In the genomic region with DNA sequence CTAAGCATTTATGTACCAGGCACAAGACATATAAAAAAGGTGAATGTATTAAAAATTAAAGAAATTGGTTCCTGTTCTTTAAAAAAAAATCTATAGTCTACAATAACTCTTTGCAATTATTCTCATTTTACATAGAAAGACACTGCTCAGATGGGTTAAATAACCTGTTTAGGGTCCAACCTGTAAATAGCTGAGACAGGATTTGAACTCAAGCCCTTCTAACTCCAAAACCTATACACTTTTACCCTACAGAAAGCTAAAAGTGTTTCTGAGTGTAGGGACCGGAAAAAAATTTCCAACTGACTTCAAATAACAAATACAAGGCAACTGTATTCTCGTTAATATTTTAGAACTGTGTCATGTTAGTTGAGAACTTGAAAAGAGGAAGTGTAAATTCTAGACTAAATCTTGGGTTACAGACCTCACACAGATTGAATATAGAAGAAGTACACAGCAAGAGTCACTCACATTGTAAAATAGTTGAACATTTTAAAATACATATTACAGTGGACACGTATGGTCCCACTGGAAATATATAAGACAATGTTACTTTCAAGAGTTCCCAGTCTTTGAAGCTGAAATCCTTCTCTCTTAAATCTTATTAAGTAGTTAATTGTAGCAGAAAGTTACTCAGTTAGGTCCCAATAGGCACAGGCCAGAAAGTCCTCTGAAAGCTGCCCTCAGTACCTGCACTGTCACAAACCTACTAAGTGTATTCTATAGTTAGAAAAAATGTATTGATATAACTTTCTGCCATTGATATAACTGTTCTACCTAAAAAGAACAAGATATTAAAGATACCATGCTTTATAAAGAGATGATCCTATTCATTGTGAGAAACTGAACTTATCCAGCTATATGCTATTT, we compare ENCODE assay signal across 8 cellular contexts. TPM values are rescaled to one million over a fixed set of nuclear protein-coding genes. Genes with fewer than 3 reads are reported as not detected.
DNase-seq lines count a peak whose midpoint lies in the region; ATAC-seq, FAIRE-seq and TF ChIP-seq lines count a peak whose summit lies in the region.

No MANE protein-coding gene starts in this region.

- in situ Hi-C loops in HepG2 (cut with HindIII; ENCODE audit: extremely low pct_ligation_motif_present, low pct_unique_long_range_greater_than_20kb): no loop called here

- H4K20me1 ChIP-seq in HepG2 (ENCODE audit: insufficient read depth, low read length): no peaks in the 10 kb centered on the region

- no peak overlapping the region for H2AFZ ChIP-seq in HepG2 (ENCODE audit: low read length)

- intact Hi-C loops in HepG2 (cut with micrococcal nuclease; ENCODE audit: unreplicated experiment): no loop called here

- no peak overlapping the region for H3K4me3 ChIP-seq in GM12865 (ENCODE audit: low read depth, low read length)
- H3K4me3 ChIP-seq in HepG2 (replicated peaks in 1 of 3; ENCODE audit: insufficient read depth in 1 of 3, low read depth in 2 of 3, low read length in 3 of 3): no peak overlapping the region

- TF ChIP-seq CTCF in GM12865 (IDR thresholded peaks at IDR 0.05; ENCODE audit: insufficient read depth, low read depth, low read length, missing control alignments) (no peak), HepG2 (CRISPR knock-in tag; IDR thresholded peaks at IDR 0.05) (no peak)

- DNase-seq in GM12865 (ENCODE audit: low read depth) (peak; percentile 38), SKM-1 treated with dmso at 0.1 percent for 144 hours (lab: John Stamatoyannopoulos, UW; ENCODE audit: unreplicated experiment) (peak; percentile 56), HepG2 (ENCODE audit: low spot score) (no peak), NCI-H2081 treated with DMSO at 0.1 percent for 48 hours (lab: John Stamatoyannopoulos, UW) (no peak), medulla oblongata (ENCODE audit: extremely low spot score) (no peak)

- no peak for FAIRE-seq in HepG2 (lab: Jason Lieb, UNC)

- no peaks in the 10 kb centered on the region for H3K9me3 ChIP-seq in HepG2 (ENCODE audit: low read length)

- H3K9ac ChIP-seq in HepG2 (ENCODE audit: insufficient read depth, low read depth, low read length): no peak overlapping the region

- no TSS peak for BruUV-seq in HepG2 (replicated peaks; lab: Mats Ljungman, UMichigan)

- peaks cover 20% of the 10 kb centered on the region for H3K4me1 ChIP-seq in HepG2 (ENCODE audit: insufficient read depth, low read length)

- TF ChIP-seq EP300 in HepG2 (IDR thresholded peaks at IDR 0.05; ENCODE audit: low read depth in 2 of 2, low read length in 2 of 2) (no peak), HepG2 (CRISPR knock-in tag; IDR thresholded peaks at IDR 0.05; ENCODE audit: borderline replicate concordance) (no peak)

- H3K4me2 ChIP-seq in HepG2 (ENCODE audit: low read depth, low read length): no peak overlapping the region

- H3K79me2 ChIP-seq in HepG2 (ENCODE audit: insufficient read depth, low read length): no peaks in the 10 kb centered on the region

- POLR2A ChIA-PET in HepG2 (lab: Yijun Ruan, JAX): no interaction called here

- no peak overlapping the region for H3K27ac ChIP-seq in HepG2 (ENCODE audit: extremely low read length, insufficient read depth, low read length)

- H3K36me3 ChIP-seq in HepG2 (replicated peaks in 1 of 2; ENCODE audit: control insufficient read depth in 1 of 2, insufficient read depth in 2 of 2, low read length in 2 of 2): no peaks in the 10 kb centered on the region

- TF ChIP-seq POLR2A in HepG2 (IDR thresholded peaks at IDR 0.05; ENCODE audit: insufficient read depth in 1 of 2, low read depth in 2 of 2, low read length in 2 of 2): no peak

- peak; percentile 72 for ATAC-seq in GM21381 (IDR thresholded peaks at IDR 0.05; ENCODE audit: unreplicated experiment)
- peak; percentile 80 for ATAC-seq in HG03159 (IDR thresholded peaks at IDR 0.05; ENCODE audit: unreplicated experiment)
- no peak for ATAC-seq in HepG2
- ATAC-seq in esophagus mucosa: no peak

- CTCF ChIA-PET in HepG2 (lab: Yijun Ruan, JAX; ENCODE audit: low intra/inter-chr PET ratio, low total read pairs): no interaction called here

- no peak for TF ChIP-seq RAD21 in HepG2 (CRISPR knock-in tag; IDR thresholded peaks at IDR 0.05)

- 97% methylated on average over 3 of the region's 3 CpGs for whole genome bisulfite sequencing in HepG2 (ENCODE audit: low lambda C conversion rate)

- H3K27me3 ChIP-seq in HepG2 (ENCODE audit: control insufficient read depth in 1 of 2, insufficient read depth in 2 of 2, low read length in 2 of 2): no peaks in the 10 kb centered on the region

TF ChIP-seq in HepG2, 621 proteins besides CTCF, POLR2A, EP300 and RAD21 (continues in another document):
- TF ChIP-seq, protein P1, sequence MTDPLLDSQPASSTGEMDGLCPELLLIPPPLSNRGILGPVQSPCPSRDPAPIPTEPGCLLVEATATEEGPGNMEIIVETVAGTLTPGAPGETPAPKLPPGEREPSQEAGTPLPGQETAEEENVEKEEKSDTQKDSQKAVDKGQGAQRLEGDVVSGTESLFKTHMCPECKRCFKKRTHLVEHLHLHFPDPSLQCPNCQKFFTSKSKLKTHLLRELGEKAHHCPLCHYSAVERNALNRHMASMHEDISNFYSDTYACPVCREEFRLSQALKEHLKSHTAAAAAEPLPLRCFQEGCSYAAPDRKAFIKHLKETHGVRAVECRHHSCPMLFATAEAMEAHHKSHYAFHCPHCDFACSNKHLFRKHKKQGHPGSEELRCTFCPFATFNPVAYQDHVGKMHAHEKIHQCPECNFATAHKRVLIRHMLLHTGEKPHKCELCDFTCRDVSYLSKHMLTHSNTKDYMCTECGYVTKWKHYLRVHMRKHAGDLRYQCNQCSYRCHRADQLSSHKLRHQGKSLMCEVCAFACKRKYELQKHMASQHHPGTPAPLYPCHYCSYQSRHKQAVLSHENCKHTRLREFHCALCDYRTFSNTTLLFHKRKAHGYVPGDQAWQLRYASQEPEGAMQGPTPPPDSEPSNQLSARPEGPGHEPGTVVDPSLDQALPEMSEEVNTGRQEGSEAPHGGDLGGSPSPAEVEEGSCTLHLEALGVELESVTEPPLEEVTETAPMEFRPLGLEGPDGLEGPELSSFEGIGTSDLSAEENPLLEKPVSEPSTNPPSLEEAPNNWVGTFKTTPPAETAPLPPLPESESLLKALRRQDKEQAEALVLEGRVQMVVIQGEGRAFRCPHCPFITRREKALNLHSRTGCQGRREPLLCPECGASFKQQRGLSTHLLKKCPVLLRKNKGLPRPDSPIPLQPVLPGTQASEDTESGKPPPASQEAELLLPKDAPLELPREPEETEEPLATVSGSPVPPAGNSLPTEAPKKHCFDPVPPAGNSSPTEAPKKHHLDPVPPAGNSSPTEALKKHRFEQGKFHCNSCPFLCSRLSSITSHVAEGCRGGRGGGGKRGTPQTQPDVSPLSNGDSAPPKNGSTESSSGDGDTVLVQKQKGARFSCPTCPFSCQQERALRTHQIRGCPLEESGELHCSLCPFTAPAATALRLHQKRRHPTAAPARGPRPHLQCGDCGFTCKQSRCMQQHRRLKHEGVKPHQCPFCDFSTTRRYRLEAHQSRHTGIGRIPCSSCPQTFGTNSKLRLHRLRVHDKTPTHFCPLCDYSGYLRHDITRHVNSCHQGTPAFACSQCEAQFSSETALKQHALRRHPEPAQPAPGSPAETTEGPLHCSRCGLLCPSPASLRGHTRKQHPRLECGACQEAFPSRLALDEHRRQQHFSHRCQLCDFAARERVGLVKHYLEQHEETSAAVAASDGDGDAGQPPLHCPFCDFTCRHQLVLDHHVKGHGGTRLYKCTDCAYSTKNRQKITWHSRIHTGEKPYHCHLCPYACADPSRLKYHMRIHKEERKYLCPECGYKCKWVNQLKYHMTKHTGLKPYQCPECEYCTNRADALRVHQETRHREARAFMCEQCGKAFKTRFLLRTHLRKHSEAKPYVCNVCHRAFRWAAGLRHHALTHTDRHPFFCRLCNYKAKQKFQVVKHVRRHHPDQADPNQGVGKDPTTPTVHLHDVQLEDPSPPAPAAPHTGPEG (CRISPR knock-in tag; IDR thresholded peaks at IDR 0.05): no peak
- TF ChIP-seq ZNF790 (CRISPR knock-in tag; IDR thresholded peaks at IDR 0.05; ENCODE audit: borderline replicate concordance) (no peak), PITX1 (CRISPR knock-in tag; IDR thresholded peaks at IDR 0.05) (no peak), SAP130 (CRISPR knock-in tag; IDR thresholded peaks at IDR 0.05; ENCODE audit: low read depth) (no peak), TEAD3 (CRISPR knock-in tag; optimal IDR thresholded peaks at IDR 0.05; ENCODE audit: borderline replicate concordance) (no peak), CCAR2 (optimal IDR thresholded peaks at IDR 0.05; ENCODE audit: low read depth, low read length) (no peak), HIVEP1 (CRISPR knock-in tag; IDR thresholded peaks at IDR 0.05) (no peak)

RNA-seq across cellular contexts. Expression of a gene that starts 7.3 kb away (rescaled TPM):
- 11.8 and 18.2 TPM in 2 replicates for total RNA-seq in HepG2 (2016; rRNA removed; fragmentation: Illumina TruSeq; extraction: Trizol)
- 2.6 and 5.4 TPM in 2 replicates for total RNA-seq in HepG2 (2016; cell fraction: cytosol; rRNA removed; fragmentation: Illumina TruSeq; extraction: Trizol; ENCODE audit: low read depth)
- 11.9 and 18.8 TPM in 2 replicates for total RNA-seq in HepG2 (2016; cell fraction: insoluble cytoplasmic fraction; rRNA removed; fragmentation: Illumina TruSeq; extraction: Trizol)
- 3.9 and 4.4 TPM in 2 replicates for total RNA-seq in HepG2 (2016; cell fraction: membrane; rRNA removed; fragmentation: Illumina TruSeq; extraction: Trizol)
- total RNA-seq in HepG2 (2016; cell fraction: nucleus; rRNA removed; fragmentation: Illumina TruSeq; extraction: Trizol): 23.9 and 24.0 TPM in 2 replicates
- 10.4 and 13.1 TPM in 2 replicates for polyA plus RNA-seq in HepG2 (2011; rRNA removed)
- 6.3 and 7.4 TPM in 2 replicates for polyA plus RNA-seq in HepG2 (2011; cell fraction: cytosol; rRNA removed)
- polyA plus RNA-seq in HepG2 (2011; cell fraction: nucleus; rRNA removed): 11.1 and 14.7 TPM in 2 replicates
- 12.8 and 13.6 TPM in 2 replicates for polyA plus RNA-seq in HepG2 (2012)
- polyA plus RNA-seq in HepG2 (2016; cell fraction: cytosol; fragmentation: Illumina TruSeq; extraction: Trizol; ENCODE audit: low read depth): 0.31 and 0.55 TPM in 2 replicates
- polyA plus RNA-seq in HepG2 (2016; cell fraction: insoluble cytoplasmic fraction; fragmentation: Illumina TruSeq; extraction: Trizol; ENCODE audit: low read depth): 6.3 and 7.8 TPM in 2 replicates
- 1.0 and 1.2 TPM in 2 replicates for polyA plus RNA-seq in HepG2 (2016; cell fraction: membrane; fragmentation: Illumina TruSeq; extraction: Trizol; ENCODE audit: low read depth)
- 19.1 and 19.3 TPM in 2 replicates for polyA plus RNA-seq in HepG2 (2016; cell fraction: nucleus; fragmentation: Illumina TruSeq; extraction: Trizol; ENCODE audit: insufficient read depth, low read depth)
- polyA minus RNA-seq in HepG2 (2011; rRNA and poly(A)+ RNA removed; ENCODE audit: low replicate concordance): 22.1 and 31.5 TPM in 2 replicates
- 22.6 and 36.7 TPM in 2 replicates for polyA minus RNA-seq in HepG2 (2011; cell fraction: cytosol; rRNA and poly(A)+ RNA removed)
- polyA minus RNA-seq in HepG2 (2011; cell fraction: nucleus; rRNA and poly(A)+ RNA removed): 26.3 and 36.1 TPM in 2 replicates
- total RNA-seq in esophagus mucosa: 18.2 TPM

Comparison
In these comparisons a context has a peak if more than half of its experiments do, and no peak if none do; other contexts are left out.
1. DNase-seq: peak in GM12865 (single experiment) and SKM-1 treated with dmso at 0.1 percent for 144 hours (single experiment); none in HepG2 (single experiment), NCI-H2081 treated with DMSO at 0.1 percent for 48 hours (single experiment) and medulla oblongata (single experiment).
2. ATAC-seq: peak in GM21381 (single experiment) and HG03159 (single experiment); none in HepG2 (single experiment) and esophagus mucosa (single experiment).